ENCODE assay signal across 8 cellular contexts in genomic region chr5:163459888-163460561, GRCh38. TPM values are rescaled to one million over a fixed set of nuclear protein-coding genes. Genes with fewer than 3 reads are reported as not detected.
DNase-seq lines count a peak whose midpoint lies in the region; ATAC-seq, FAIRE-seq and TF ChIP-seq lines count a peak whose summit lies in the region.

Gene NUDCD2, minus strand, starts transcription at chr5:163460102. Its CDS starts 52 bp downstream, at chr5:163460050.

- peak within 1 kb of the TSS; percentile 98 to 100 for H3K27ac ChIP-seq in kidney (ENCODE audit: low read depth in 2 of 2, low read length in 2 of 2)

- peak within 1 kb of the TSS; percentile 96 to 100 for H3K4me3 ChIP-seq in kidney (ENCODE audit: low read length in 2 of 2)

- no peak for FAIRE-seq in kidney (lab: Jason Lieb, UNC)

- DNase-seq in Ammon's horn (ENCODE audit: low spot score) = peak; percentile 98
- DNase-seq in NCI-H460 (ENCODE audit: extremely low read depth, low read depth) = peak; percentile 99
- peak; percentile 92 for DNase-seq in activated CD4-positive, alpha-beta T cell treated with anti-CD3 and anti-CD28 coated beads for 1 hour
- peak; percentile 96 for DNase-seq in cerebellum (ENCODE audit: low spot score)
- DNase-seq in kidney = peak; percentile 99
- DNase-seq in stimulated activated CD4-positive, alpha-beta T cell treated with anti-CD3 and anti-CD28 coated beads, Interleukin-15, amount 100 ng/mL, for 24 hours = peak; percentile 94

- ATAC-seq in GM19043 (IDR thresholded peaks at IDR 0.05; ENCODE audit: low read depth, unreplicated experiment) (peak; percentile 72), HG03378 (IDR thresholded peaks at IDR 0.05; ENCODE audit: unreplicated experiment) (peak; percentile 80)

- H3K9me3 ChIP-seq in kidney (ENCODE audit: control insufficient read depth in 1 of 2, low read length in 2 of 2) = no peaks in the 10 kb centered on the region

- peaks cover 0 to 5% of the 10 kb centered on the region in 2 donors for H3K4me1 ChIP-seq in kidney (ENCODE audit: control insufficient read depth in 1 of 2, insufficient read depth in 1 of 2, low read depth in 1 of 2, low read length in 2 of 2)

- peak within 1 kb of the TSS; percentile 41 to 83 for H3K9ac ChIP-seq in kidney (ENCODE audit: low read length in 2 of 2)

- H3K36me3 ChIP-seq in kidney (ENCODE audit: control insufficient read depth in 1 of 2, insufficient read depth in 2 of 2, low read length in 2 of 2) = peaks cover 0 to 2% of the 10 kb centered on the region in 2 donors

- intact Hi-C loops in kidney (cut with DNase I) = no loop called here

- no peak for TF ChIP-seq CTCF in kidney (IDR thresholded peaks at IDR 0.05; ENCODE audit: borderline replicate concordance, extremely low read depth, insufficient read depth)

RNA-seq across cellular contexts. Expression of gene NUDCD2, which starts in this region (rescaled TPM):
- total RNA-seq in NCI-H460 (2014; rRNA removed; shearing (Covaris generic)) = 23.4 and 31.0 TPM in 2 replicates
- polyA plus RNA-seq in NCI-H460 (2014; cell fraction: nucleus; rRNA removed) = 40.2 and 43.3 TPM in 2 replicates
- total RNA-seq in cerebellum = 21.9 TPM
- total RNA-seq in kidney = 24.3 TPM
- 23.1 TPM for polyA plus RNA-seq in kidney (ENCODE audit: insufficient read depth, low read depth, low replicate concordance)

Comparison
In these comparisons a context has a peak if more than half of its experiments do, and no peak if none do; other contexts are left out.
1. Peak in every context shown above with its lines: DNase-seq, ATAC-seq, H3K4me3 ChIP-seq and H3K27ac ChIP-seq.